8 cellular contexts compared by ENCODE assay signal in the genomic region with DNA sequence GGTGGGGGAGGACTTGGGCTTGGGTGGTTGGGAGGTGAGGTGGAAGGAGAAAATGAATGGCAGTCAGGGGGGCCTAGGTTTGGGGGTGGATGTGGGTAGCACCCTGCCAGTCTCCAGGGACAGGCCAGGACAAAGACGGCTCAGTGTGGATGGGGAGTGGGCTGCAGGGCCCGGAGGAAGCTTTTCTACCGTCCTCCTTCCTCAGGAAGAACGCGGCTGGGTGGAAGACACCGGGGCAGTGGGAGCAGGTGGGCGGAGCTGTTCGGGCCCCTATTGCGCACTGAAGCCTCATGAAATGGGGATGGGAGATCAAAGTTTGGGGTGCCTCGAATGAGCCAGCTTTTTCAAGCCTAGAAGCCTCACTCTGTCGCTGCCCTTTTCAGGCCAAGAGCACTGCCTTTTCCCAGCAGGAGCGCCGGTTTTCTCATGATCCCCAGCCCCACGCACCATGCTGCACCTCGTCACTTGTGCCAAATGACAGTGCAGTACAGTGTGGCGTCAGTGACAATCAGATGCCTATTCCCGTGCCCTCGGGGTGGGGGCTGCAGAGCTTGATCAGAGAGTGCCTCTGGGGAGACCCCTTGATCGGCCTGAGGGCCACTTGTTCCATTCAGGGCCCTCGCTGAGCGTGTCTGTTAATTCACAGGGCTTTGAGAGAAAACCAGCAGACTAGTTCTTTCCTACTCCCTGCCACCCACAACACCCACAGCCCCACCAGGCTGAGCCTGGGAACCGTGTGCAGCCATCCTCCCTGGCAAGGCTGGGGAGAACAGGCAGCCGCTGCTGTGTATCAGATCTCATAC. TPM values are rescaled to one million over a fixed set of nuclear protein-coding genes. Genes with fewer than 3 reads are reported as not detected.
DNase-seq lines count a peak whose midpoint lies in the region; TF ChIP-seq lines count a peak whose summit lies in the region.

No MANE protein-coding gene starts in this region.

- POLR2A ChIA-PET in MCF 10A (lab: Yijun Ruan, JAX) = interaction anchor here (0.6 to 3.5 kb wide), 11 partner anchors 9 to 1157 kb away, joined by 3 to 40 read pairs (median 3); a partner anchor contains a TSS

- H3K27ac Mint-ChIP-seq in MCF 10A (ENCODE audit: low read depth, unreplicated experiment) = peak overlapping the region; percentile 100

- peaks cover 0 to 20% (median 0%) of the 10 kb centered on the region in 11 experiments; a peak in 4 of 22 replicates for H3K27me3 ChIP-seq in BLaER1 treated with 17β-estradiol and CSF1 and Interleukin-3, amounts not matched to agents 10 nM and 100 nM
- H3K27me3 ChIP-seq in NT2/D1 (ENCODE audit: insufficient read depth, insufficient read length) = no peaks in the 10 kb centered on the region

- H3K9me3 Mint-ChIP-seq in MCF 10A (ENCODE audit: unreplicated experiment) = no peaks in the 10 kb centered on the region

- H3K4me3 ChIP-seq in BLaER1 treated with 17β-estradiol and CSF1 and Interleukin-3, amounts not matched to agents 10 nM and 100 nM = peak overlapping the region; percentile 86 to 100 (median 98)
- peak overlapping the region; percentile 85 for H3K4me3 ChIP-seq in NT2/D1 (ENCODE audit: insufficient read length, low read depth)

- H4K20me1 ChIP-seq in BLaER1 treated with 17β-estradiol and CSF1 and Interleukin-3, amounts not matched to agents 10 nM and 100 nM = peaks cover 53 to 57% (median 56%) of the 10 kb centered on the region in 11 experiments

- H3K9me3 ChIP-seq in BLaER1 treated with 17β-estradiol and CSF1 and Interleukin-3, amounts not matched to agents 10 nM and 100 nM (replicated peaks in 1 of 11) = peaks cover 18 to 26% (median 23%) of the 10 kb centered on the region in 11 experiments
- H3K9me3 ChIP-seq in NT2/D1 (ENCODE audit: insufficient read depth, low read length) = no peaks in the 10 kb centered on the region; the same call in 1 of the 2 replicates

- H3K4me3 Mint-ChIP-seq in MCF 10A (ENCODE audit: unreplicated experiment) = peak overlapping the region; percentile 96

- H3K27me3 Mint-ChIP-seq in MCF 10A (ENCODE audit: insufficient read depth, unreplicated experiment) = no peaks in the 10 kb centered on the region

- intact Hi-C loops in MCF 10A (cut with micrococcal nuclease) = no loop called here

- peaks cover 27 to 40% (median 28%) of the 10 kb centered on the region in 11 experiments for H3K36me3 ChIP-seq in BLaER1 treated with 17β-estradiol and CSF1 and Interleukin-3, amounts not matched to agents 10 nM and 100 nM
- peaks cover 47% of the 10 kb centered on the region for H3K36me3 ChIP-seq in NT2/D1 (ENCODE audit: insufficient read depth, insufficient read length, low read length)

- H3K4me1 Mint-ChIP-seq in MCF 10A (ENCODE audit: insufficient read depth, unreplicated experiment) = peaks cover 4% of the 10 kb centered on the region

- H3K4me2 ChIP-seq in BLaER1 treated with 17β-estradiol and CSF1 and Interleukin-3, amounts not matched to agents 10 nM and 100 nM = peak overlapping the region; percentile 95 to 100 (median 98)

- CTCF ChIA-PET in MCF 10A (lab: Yijun Ruan, JAX) = interaction anchor here (1.0 to 2.6 kb wide), 5 partner anchors 11 to 89 kb away, joined by 4 to 14 read pairs (median 7); no protein-coding TSS in a partner anchor

- TF ChIP-seq CTCF in MCF 10A (IDR thresholded peaks at IDR 0.05; ENCODE audit: unreplicated experiment) = no peak

- DNase-seq in NT2/D1 (ENCODE audit: low read depth, low spot score) = no peak
- DNase-seq in MCF 10A (ENCODE audit: unreplicated experiment) = no peak
- peak; percentile 58 for DNase-seq in medulla oblongata (ENCODE audit: extremely low spot score)
- DNase-seq in stimulated activated CD8-positive, alpha-beta memory T cell treated with anti-CD3 and anti-CD28 coated beads, Interleukin-7, amount 100 ng/mL, for 4 hours (ENCODE audit: low read depth in 2 of 2) = peak; percentile 54 to 57
- no peak for DNase-seq in GOT3 (lab: John Stamatoyannopoulos, UW)
- DNase-seq in SKM-1 (lab: John Stamatoyannopoulos, UW; ENCODE audit: unreplicated experiment) = no peak
- no peak for DNase-seq in NCI-H526 (lab: John Stamatoyannopoulos, UW)

- H3K4me1 ChIP-seq in BLaER1 treated with 17β-estradiol and CSF1 and Interleukin-3, amounts not matched to agents 10 nM and 100 nM = peaks cover 44 to 58% (median 50%) of the 10 kb centered on the region in 10 experiments
- H3K4me1 ChIP-seq in NT2/D1 (ENCODE audit: insufficient read depth, insufficient read length) = peaks cover 7% of the 10 kb centered on the region

- H3K27ac ChIP-seq in BLaER1 treated with 17β-estradiol and CSF1 and Interleukin-3, amounts not matched to agents 10 nM and 100 nM = peak overlapping the region in 10 of 11 experiments; percentile 19 to 100 (median 100); a peak in 15 of 22 replicates

- peaks cover 35% of the 10 kb centered on the region for H3K36me3 Mint-ChIP-seq in MCF 10A (ENCODE audit: insufficient read depth, unreplicated experiment)

- H3K9ac ChIP-seq in BLaER1 treated with 17β-estradiol and CSF1 and Interleukin-3, amounts not matched to agents 10 nM and 100 nM = peak overlapping the region; percentile 93 to 100 (median 99)
- H3K9ac ChIP-seq in NT2/D1 (ENCODE audit: insufficient read length, low read depth) = peak overlapping the region; percentile 96

- BruUV-seq in MCF 10A (replicated peaks; lab: Mats Ljungman, UMichigan) = no TSS peak

RNA-seq across cellular contexts. Expression of a gene that starts 1.5 kb away (rescaled TPM):
- total RNA-seq in MCF 10A (2022) = 103 and 120 TPM in 2 replicates

RNA-seq across cellular contexts. Expression of a gene that starts 22.3 kb away (rescaled TPM):
- total RNA-seq in MCF 10A (2022) = not detected in 2 replicates

RNA-seq across cellular contexts. Expression of a gene that starts 33.4 kb away (rescaled TPM):
- not detected in 2 replicates for total RNA-seq in MCF 10A (2022)

RNA-seq across cellular contexts. Expression of a gene that starts 58.4 kb away (rescaled TPM):
- 0.09 TPM in 1 of 2 replicates, not detected in the other for total RNA-seq in MCF 10A (2022)

Comparison
In these comparisons a context has a peak if more than half of its experiments do, and no peak if none do; other contexts are left out.
1. DNase-seq: peak in medulla oblongata (single experiment) and stimulated activated CD8-positive, alpha-beta memory T cell treated with anti-CD3 and anti-CD28 coated beads, Interleukin-7, amount 100 ng/mL, for 4 hours (2 of 2); none in NT2/D1 (single experiment), MCF 10A (single experiment), GOT3 (single experiment), SKM-1 (single experiment) and NCI-H526 (0 of 2).